In the genomic region with DNA sequence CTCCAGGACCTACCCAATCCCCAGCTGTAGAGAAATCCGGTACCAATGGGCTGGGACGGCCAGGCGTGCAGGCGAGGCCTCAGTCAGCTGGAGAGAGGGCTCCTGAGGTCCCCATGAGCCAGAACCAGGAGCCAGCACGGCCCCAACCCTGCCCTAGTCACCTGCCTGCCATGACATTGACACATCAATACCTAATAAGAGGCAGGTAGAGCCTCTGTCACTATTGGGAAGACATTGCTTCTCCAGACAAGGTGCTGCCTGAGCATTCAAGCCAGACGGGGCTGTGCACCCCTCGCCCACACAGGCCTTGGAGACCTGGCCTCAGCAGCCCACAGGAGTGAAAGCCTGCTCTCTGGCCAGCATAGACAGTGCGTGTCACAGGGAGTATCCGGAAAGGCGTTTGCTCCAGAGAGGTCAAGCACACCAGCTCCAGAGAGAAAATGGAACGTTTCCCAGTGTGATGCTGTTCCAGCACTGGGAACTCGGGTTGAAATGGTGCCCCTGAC, we compare ENCODE assay signal across 1 cellular context.
TF ChIP-seq lines count a peak whose summit lies in the region.

No MANE protein-coding gene starts in this region.

TF ChIP-seq in K562, 482 proteins besides CTCF, POLR2A, EP300 and RAD21:
- TF ChIP-seq NCOA2 (IDR thresholded peaks at IDR 0.05; ENCODE audit: partially characterized antibody in 2 of 2) (no peak), E2F1 (CRISPR knock-in tag; IDR thresholded peaks at IDR 0.05) (no peak), ZFX (CRISPR knock-in tag; IDR thresholded peaks at IDR 0.05) (no peak), NFXL1 (CRISPR knock-in tag; IDR thresholded peaks at IDR 0.05) (no peak), PYGO2 (tag; IDR thresholded peaks at IDR 0.05) (no peak), CBX2 (IDR thresholded peaks at IDR 0.05; ENCODE audit: insufficient read depth, low read length, poor library complexity, severe bottlenecking) (no peak)
